ENCODE assay signal across 21 cellular contexts in the genomic region with DNA sequence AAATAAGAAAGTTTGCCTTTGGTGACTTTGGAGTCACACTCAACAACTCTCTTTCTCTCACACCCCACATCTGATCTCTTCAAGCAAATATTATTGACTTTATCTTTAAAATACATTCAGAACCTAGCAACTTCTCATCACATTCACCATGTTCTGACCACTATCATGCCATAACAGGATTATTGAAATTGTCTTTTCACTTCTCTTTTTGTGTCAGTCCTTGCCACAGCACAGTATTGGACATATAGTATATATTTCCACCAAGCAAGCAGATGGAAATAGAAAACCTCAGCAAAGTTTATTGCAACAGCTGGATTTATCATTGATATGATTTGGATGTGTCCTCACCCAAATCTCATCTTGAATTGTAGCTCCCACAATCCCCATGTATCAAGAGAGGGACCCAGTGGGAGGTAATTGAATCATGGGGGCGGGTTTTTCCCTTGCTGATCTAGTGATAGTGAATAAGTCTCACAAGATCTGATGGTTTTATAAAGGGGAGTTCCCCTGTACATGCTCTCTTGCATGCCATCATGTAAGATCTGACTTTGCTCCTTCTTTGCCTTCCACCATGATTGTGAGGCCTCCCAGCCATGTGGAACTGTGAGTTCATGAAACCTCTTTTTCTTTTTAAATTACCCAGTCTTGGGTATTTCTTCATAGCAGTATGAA. TPM values are rescaled to one million over a fixed set of nuclear protein-coding genes. Genes with fewer than 3 reads are reported as not detected.
DNase-seq lines count a peak whose midpoint lies in the region; ATAC-seq, FAIRE-seq and TF ChIP-seq lines count a peak whose summit lies in the region.
"Had no signal": no experiment of that assay in that cellular context is flagged by ENCODE, and none has a peak within 500 bp of the region (broad histone marks: within the 10 kb centered on the region; RNA-seq: fewer than 3 reads in every experiment).

No MANE protein-coding gene starts in this region.

- H3K27ac ChIP-seq in WERI-Rb-1 = no peak overlapping the region
- H3K27ac ChIP-seq in kidney (ENCODE audit: low read depth in 2 of 2, low read length in 2 of 2) = no peak overlapping the region
- H3K27ac ChIP-seq: 22Rv1 had no signal

- no peaks in the 10 kb centered on the region for H3K27me3 Mint-ChIP-seq in T-helper 2 cell treated with Interferon-gamma antibody and Interleukin-4, amounts not matched to agents 5 μg/mL and 100 μg/mL, for 36 hours (ENCODE audit: low read depth)
- H3K27me3 Mint-ChIP-seq: central memory CD8-positive, alpha-beta T cell; naive thymus-derived CD4-positive, alpha-beta T cell had no signal

- H3K4me1 Mint-ChIP-seq in T-helper 2 cell treated with Interferon-gamma antibody and Interleukin-4, amounts not matched to agents 5 μg/mL and 100 μg/mL, for 36 hours (ENCODE audit: low read depth) = peaks cover 5% of the 10 kb centered on the region
- H3K4me1 Mint-ChIP-seq: CD4-positive, CD25-positive, alpha-beta regulatory T cell; central memory CD8-positive, alpha-beta T cell had no signal

- H3K9me3 ChIP-seq in WERI-Rb-1 (ENCODE audit: severe bottlenecking) (no peaks in the 10 kb centered on the region), kidney (ENCODE audit: control insufficient read depth in 1 of 2, low read length in 2 of 2) (no peaks in the 10 kb centered on the region)

- no peak overlapping the region for H3K27ac Mint-ChIP-seq in T-helper 2 cell treated with Interferon-gamma antibody and Interleukin-4, amounts not matched to agents 5 μg/mL and 100 μg/mL, for 36 hours
- H3K27ac Mint-ChIP-seq: CD4-positive, CD25-positive, alpha-beta regulatory T cell; naive thymus-derived CD4-positive, alpha-beta T cell had no signal

- TF ChIP-seq CTCF in WERI-Rb-1 (IDR thresholded peaks at IDR 0.05; ENCODE audit: low read depth, low read length) (no peak), kidney (IDR thresholded peaks at IDR 0.05; ENCODE audit: borderline replicate concordance, extremely low read depth, insufficient read depth) (no peak)

- intact Hi-C loops in kidney (cut with DNase I) = no loop called here

- no peaks in the 10 kb centered on the region for H3K4me1 ChIP-seq in kidney (ENCODE audit: control insufficient read depth in 1 of 2, insufficient read depth in 1 of 2, low read depth in 1 of 2, low read length in 2 of 2)

- ATAC-seq in GM21515 (IDR thresholded peaks at IDR 0.05; ENCODE audit: unreplicated experiment) (peak; percentile 63), HG03469 (IDR thresholded peaks at IDR 0.05; ENCODE audit: unreplicated experiment) (peak; percentile 70)
- ATAC-seq: left colon; naive thymus-derived CD4-positive, alpha-beta T cell; right cardiac atrium had no signal

- peaks cover 2% of the 10 kb centered on the region for H3K36me3 Mint-ChIP-seq in T-helper 2 cell treated with Interferon-gamma antibody and Interleukin-4, amounts not matched to agents 5 μg/mL and 100 μg/mL, for 36 hours (ENCODE audit: low read depth)
- H3K36me3 Mint-ChIP-seq: CD4-positive, CD25-positive, alpha-beta regulatory T cell had no signal

- H3K36me3 ChIP-seq in WERI-Rb-1 = no peaks in the 10 kb centered on the region
- no peaks in the 10 kb centered on the region for H3K36me3 ChIP-seq in kidney (ENCODE audit: control insufficient read depth in 1 of 2, insufficient read depth in 2 of 2, low read length in 2 of 2)

- no peak for FAIRE-seq in kidney (lab: Jason Lieb, UNC)

- no peak overlapping the region for H3K9ac ChIP-seq in kidney (ENCODE audit: low read length in 2 of 2)

- H3K27me3 ChIP-seq in WERI-Rb-1 (ENCODE audit: insufficient read depth, low read depth, severe bottlenecking) = no peaks in the 10 kb centered on the region

- H3K9me3 Mint-ChIP-seq in T-helper 2 cell treated with Interferon-gamma antibody and Interleukin-4, amounts not matched to agents 5 μg/mL and 100 μg/mL, for 36 hours = peaks cover 8% of the 10 kb centered on the region
- H3K9me3 Mint-ChIP-seq: central memory CD8-positive, alpha-beta T cell had no signal

- H3K4me3 Mint-ChIP-seq in T-helper 2 cell treated with Interferon-gamma antibody and Interleukin-4, amounts not matched to agents 5 μg/mL and 100 μg/mL, for 36 hours = no peak overlapping the region
- H3K4me3 Mint-ChIP-seq: CD4-positive, CD25-positive, alpha-beta regulatory T cell; central memory CD8-positive, alpha-beta T cell; naive thymus-derived CD4-positive, alpha-beta T cell had no signal

- no peak overlapping the region for H3K4me3 ChIP-seq in WERI-Rb-1 (ENCODE audit: low read depth, low read length)
- no peak overlapping the region for H3K4me3 ChIP-seq in kidney (ENCODE audit: low read length in 2 of 2)

- DNase-seq in T-helper 2 cell treated with Interferon-gamma antibody and Interleukin-4, amounts not matched to agents 5 μg/mL and 100 μg/mL, for 36 hours (ENCODE audit: low spot score) = peak; percentile 66
- no peak for DNase-seq in T-helper 2 cell
- peak; percentile 15 for DNase-seq in stimulated activated CD4-positive, alpha-beta T cell treated with anti-CD3 and anti-CD28 coated beads, Interleukin-4, amount 100 ng/mL, for 1 hour
- no peak for DNase-seq in WERI-Rb-1
- DNase-seq in kidney = no peak
- no peak for DNase-seq in activated gamma-delta T cell (lab: John Stamatoyannopoulos, UW)
- DNase-seq: activated effector memory CD4-positive, alpha-beta T cell treated with anti-CD3 and anti-CD28 coated beads, Interleukin-2, amount 50 U/mL, for 16 hours; CD4-positive, CD25-positive, alpha-beta regulatory T cell; HCEC 1CT; Kasumi-1; left colon; NCI-H2029 treated with DMSO at 0.1 percent for 48 hours; NCI-H774; right cardiac atrium; SIG-M5; trophoblast cell had no signal

RNA-seq across cellular contexts. Expression of a gene that starts 26.9 kb away (rescaled TPM):
- total RNA-seq in kidney = 65.6 TPM
- polyA plus RNA-seq in kidney (ENCODE audit: insufficient read depth, low read depth, low replicate concordance) = 13.3 TPM
- polyA plus RNA-seq: CD4-positive, CD25-positive, alpha-beta regulatory T cell had no signal

RNA-seq across cellular contexts. Expression of a gene that starts 26.9 kb away (rescaled TPM):
- total RNA-seq in kidney = 38.7 TPM
- 29.6 TPM for polyA plus RNA-seq in kidney (ENCODE audit: insufficient read depth, low read depth, low replicate concordance)

Comparison
In these comparisons a context has a peak if more than half of its experiments do, and no peak if none do; other contexts are left out.
1. DNase-seq: peak in T-helper 2 cell treated with Interferon-gamma antibody and Interleukin-4, amounts not matched to agents 5 μg/mL and 100 μg/mL, for 36 hours (single experiment) and stimulated activated CD4-positive, alpha-beta T cell treated with anti-CD3 and anti-CD28 coated beads, Interleukin-4, amount 100 ng/mL, for 1 hour (single experiment); none in T-helper 2 cell (0 of 5), WERI-Rb-1 (single experiment), kidney (single experiment) and activated gamma-delta T cell (single experiment).